Comparison of ENCODE assay signal across 17 cellular contexts in genomic region chr10:32327364-32327691, GRCh38. TPM values are rescaled to one million over a fixed set of nuclear protein-coding genes. Genes with fewer than 3 reads are reported as not detected.
DNase-seq lines count a peak whose midpoint lies in the region; ATAC-seq, FAIRE-seq and TF ChIP-seq lines count a peak whose summit lies in the region.
"Had no signal": no experiment of that assay in that cellular context is flagged by ENCODE, and none has a peak within 500 bp of the region (broad histone marks: within the 10 kb centered on the region; RNA-seq: fewer than 3 reads in every experiment).

No MANE protein-coding gene starts in this region.

- WGBS in mammary epithelial cell (ENCODE audit: low coverage, missing lambda C conversion rate), result 93% methylated on average over 1 of the region's 1 CpG

- no TSS peak for BruUV-seq in MCF 10A (replicated peaks; lab: Mats Ljungman, UMichigan)
- no TSS peak for BruUV-seq in mammary epithelial cell (replicated peaks; lab: Mats Ljungman, UMichigan)

- peaks cover 95% of the 10 kb centered on the region for H3K79me2 ChIP-seq in mammary epithelial cell (ENCODE audit: insufficient read depth, low read length)
- H3K79me2 ChIP-seq in keratinocyte (ENCODE audit: control insufficient read depth, insufficient read depth, low read length), result peaks cover 91% of the 10 kb centered on the region

- H3K27me3 Mint-ChIP-seq in MCF 10A (ENCODE audit: insufficient read depth, unreplicated experiment), result no peaks in the 10 kb centered on the region
- no peaks in the 10 kb centered on the region for H3K27me3 Mint-ChIP-seq in activated naive CD8-positive, alpha-beta T cell

- H3K27me3 ChIP-seq in mammary epithelial cell (ENCODE audit: insufficient read depth, low read length), result no peaks in the 10 kb centered on the region
- H3K27me3 ChIP-seq in keratinocyte (ENCODE audit: control insufficient read depth, extremely low read depth, insufficient read depth, low read length), result no peaks in the 10 kb centered on the region
- H3K27me3 ChIP-seq: ascending aorta, ovary had no signal

- ATAC-seq in GM18861 (IDR thresholded peaks at IDR 0.05; ENCODE audit: unreplicated experiment) (no peak), HG03442 (IDR thresholded peaks at IDR 0.05; ENCODE audit: unreplicated experiment) (no peak)

- intact Hi-C loops in MCF 10A (cut with micrococcal nuclease), result no loop called here
- intact Hi-C loops in mammary epithelial cell (cut with micrococcal nuclease), result no loop called here

- H3K36me3 ChIP-seq in mammary epithelial cell (ENCODE audit: insufficient read depth, low read length), result no peaks in the 10 kb centered on the region
- no peaks in the 10 kb centered on the region for H3K36me3 ChIP-seq in keratinocyte (ENCODE audit: control insufficient read depth in 2 of 2, extremely low read depth in 1 of 2, insufficient read depth in 2 of 2, low read length in 2 of 2)
- H3K36me3 ChIP-seq: ascending aorta, ovary had no signal

- H3K4me3 ChIP-seq in mammary epithelial cell (replicated peaks in 1 of 3; ENCODE audit: insufficient read depth in 1 of 3, low read depth in 2 of 3, low read length in 3 of 3) (no peak overlapping the region), keratinocyte (ENCODE audit: control insufficient read depth in 2 of 3, extremely low read depth in 1 of 3, insufficient read depth in 2 of 3, low read depth in 1 of 3, low read length in 3 of 3) (no peak overlapping the region)
- H3K4me3 ChIP-seq: ascending aorta, coronary artery, ovary had no signal

- POLR2A ChIA-PET in MCF 10A (lab: Yijun Ruan, JAX), result no interaction called here

- FAIRE-seq in keratinocyte (lab: Jason Lieb, UNC), result peak; percentile 41
- FAIRE-seq: kidney had no signal

- no peak overlapping the region for H3K9ac ChIP-seq in mammary epithelial cell (ENCODE audit: insufficient read depth, low read length)
- H3K9ac ChIP-seq in keratinocyte (ENCODE audit: control insufficient read depth, extremely low read depth, insufficient read depth, low read length), result no peak overlapping the region

- dilution Hi-C loops in mammary epithelial cell (cut with HindIII; ENCODE audit: low sequenced_read_pairs), result no loop called here
- dilution Hi-C loops in keratinocyte (cut with MboI; ENCODE audit: extremely low pct_ligation_motif_present, low sequenced_read_pairs), result no loop called here

- CTCF ChIA-PET in MCF 10A (lab: Yijun Ruan, JAX), result no interaction called here
- CTCF ChIA-PET in mammary epithelial cell (lab: Charles Lee; ENCODE audit: low non-redundant PET), result no interaction called here

- H3K4me1 Mint-ChIP-seq in MCF 10A (ENCODE audit: insufficient read depth, unreplicated experiment), result peaks cover 44% of the 10 kb centered on the region
- peaks cover 86% of the 10 kb centered on the region for H3K4me1 Mint-ChIP-seq in activated naive CD8-positive, alpha-beta T cell (ENCODE audit: low read depth)

- no peaks in the 10 kb centered on the region for H3K9me3 ChIP-seq in mammary epithelial cell (replicated peaks; ENCODE audit: insufficient read depth, low read length)
- no peaks in the 10 kb centered on the region for H3K9me3 ChIP-seq in keratinocyte (ENCODE audit: control insufficient read depth, low read depth, low read length)
- H3K9me3 ChIP-seq: ascending aorta, ovary had no signal

- TF ChIP-seq CTCF in MCF 10A (IDR thresholded peaks at IDR 0.05; ENCODE audit: unreplicated experiment) (no peak), mammary epithelial cell (conservative IDR thresholded peaks at IDR 0.05 in 1 of 2, IDR thresholded peaks at IDR 0.05 in 1 of 2; ENCODE audit: extremely low read depth in 1 of 2, insufficient read depth in 1 of 2, low read depth in 1 of 2, low read length in 2 of 2) (no peak), keratinocyte (optimal IDR thresholded peaks at IDR 0.05 in 1 of 3, IDR thresholded peaks at IDR 0.05 in 1 of 3, conservative IDR thresholded peaks at IDR 0.05 in 1 of 3; ENCODE audit: extremely low read depth in 1 of 3, insufficient read depth in 2 of 3, low read length in 3 of 3) (no peak)

- no peaks in the 10 kb centered on the region for H4K20me1 ChIP-seq in mammary epithelial cell (ENCODE audit: insufficient read depth, low read length)
- peaks cover 6% of the 10 kb centered on the region for H4K20me1 ChIP-seq in keratinocyte (ENCODE audit: control insufficient read depth, extremely low read depth, insufficient read depth, low read length)

- H3K4me1 ChIP-seq in mammary epithelial cell (ENCODE audit: insufficient read depth, low read length) (peaks cover 9% of the 10 kb centered on the region), keratinocyte (ENCODE audit: control insufficient read depth, extremely low read depth, insufficient read depth, low read length) (peaks cover 11% of the 10 kb centered on the region)

- no peak overlapping the region for H3K4me3 Mint-ChIP-seq in MCF 10A (ENCODE audit: unreplicated experiment)
- peak overlapping the region; percentile 33 for H3K4me3 Mint-ChIP-seq in activated naive CD8-positive, alpha-beta T cell

- peaks cover 7% of the 10 kb centered on the region for H3K36me3 Mint-ChIP-seq in MCF 10A (ENCODE audit: insufficient read depth, unreplicated experiment)
- H3K36me3 Mint-ChIP-seq in activated naive CD8-positive, alpha-beta T cell, result peaks cover 2% of the 10 kb centered on the region

- no peak overlapping the region for H3K4me2 ChIP-seq in mammary epithelial cell (ENCODE audit: insufficient read depth, low read depth, low read length)
- no peak overlapping the region for H3K4me2 ChIP-seq in keratinocyte (ENCODE audit: control insufficient read depth, extremely low read depth, insufficient read depth, low read depth, low read length)

- H3K27ac ChIP-seq in mammary epithelial cell (ENCODE audit: insufficient read depth, low read depth, low read length) (no peak overlapping the region), keratinocyte (ENCODE audit: control insufficient read depth, insufficient read depth, low read length) (no peak overlapping the region)
- H3K27ac ChIP-seq: ascending aorta, coronary artery, epithelial cell of prostate, ovary had no signal

- DNase-seq in MCF 10A (ENCODE audit: unreplicated experiment) (no peak), mammary epithelial cell (no peak), keratinocyte (ENCODE audit: low read depth, low spot score) (no peak), NCI-H2081 treated with DMSO at 0.1 percent for 48 hours (lab: John Stamatoyannopoulos, UW) (no peak), NCI-H2171 (lab: John Stamatoyannopoulos, UW) (no peak)
- DNase-seq: KG1, kidney, NCI-H345, ovary, Right ventricle myocardium superior, T-helper 2 cell had no signal

- peak overlapping the region; percentile 65 for H3K27ac Mint-ChIP-seq in MCF 10A (ENCODE audit: low read depth, unreplicated experiment)
- peak overlapping the region; percentile 77 for H3K27ac Mint-ChIP-seq in activated naive CD8-positive, alpha-beta T cell

- in situ Hi-C loops in mammary epithelial cell (cut with MboI; ENCODE audit: low sequenced_read_pairs in 2 of 2), result loop anchor here (25.0 kb wide), 2 partner anchors 265 to 290 kb away; partner anchors contain the start of gene KIF5B (in 1 of the 2)

- H3K9me1 ChIP-seq in keratinocyte (ENCODE audit: control insufficient read depth, extremely low read depth, insufficient read depth, low read length), result peaks cover under 1% of the 10 kb centered on the region

- H2AFZ ChIP-seq in mammary epithelial cell (ENCODE audit: low read depth, low read length) (no peak overlapping the region), keratinocyte (ENCODE audit: control insufficient read depth, low read length) (no peak overlapping the region)

- H3K9me3 Mint-ChIP-seq in MCF 10A (ENCODE audit: unreplicated experiment), result no peaks in the 10 kb centered on the region
- H3K9me3 Mint-ChIP-seq in activated naive CD8-positive, alpha-beta T cell (ENCODE audit: low read depth), result no peaks in the 10 kb centered on the region

RNA-seq across cellular contexts. Expression of gene EPC1, which starts 19.6 kb away (rescaled TPM):
- total RNA-seq in MCF 10A (2022) (23.7 and 25.5 TPM in 2 replicates), mammary epithelial cell (10 to 100 TPM; 22.9 to 24.5 TPM)
- polyA plus RNA-seq in mammary epithelial cell (16.3 TPM), keratinocyte (15.5 to 34.8 TPM (median 33.5 TPM) in 3 replicates)
- polyA minus RNA-seq in mammary epithelial cell (33.0 TPM), keratinocyte (8.1 to 51.4 TPM (median 38.0 TPM) in 3 replicates)
- 15.9 TPM for polyA plus RNA-seq in keratinocyte (2011; ENCODE audit: low read depth)
- polyA plus RNA-seq in keratinocyte (2011; cell fraction: cytosol; rRNA removed), result 9.5 and 19.0 TPM in 2 replicates
- 33.0 and 42.0 TPM in 2 replicates for polyA plus RNA-seq in keratinocyte (2011; cell fraction: nucleus; rRNA removed)
- 6.5 and 16.0 TPM in 2 replicates for polyA plus RNA-seq in keratinocyte (2012; ENCODE audit: low replicate concordance)
- 16.7 TPM for polyA minus RNA-seq in keratinocyte (2011; cell fraction: cytosol; rRNA and poly(A)+ RNA removed)
- polyA minus RNA-seq in keratinocyte (2011; cell fraction: nucleus; rRNA and poly(A)+ RNA removed), result 27.8 and 49.6 TPM in 2 replicates
